Comparison of ENCODE assay signal across 10 cellular contexts in the genomic region with DNA sequence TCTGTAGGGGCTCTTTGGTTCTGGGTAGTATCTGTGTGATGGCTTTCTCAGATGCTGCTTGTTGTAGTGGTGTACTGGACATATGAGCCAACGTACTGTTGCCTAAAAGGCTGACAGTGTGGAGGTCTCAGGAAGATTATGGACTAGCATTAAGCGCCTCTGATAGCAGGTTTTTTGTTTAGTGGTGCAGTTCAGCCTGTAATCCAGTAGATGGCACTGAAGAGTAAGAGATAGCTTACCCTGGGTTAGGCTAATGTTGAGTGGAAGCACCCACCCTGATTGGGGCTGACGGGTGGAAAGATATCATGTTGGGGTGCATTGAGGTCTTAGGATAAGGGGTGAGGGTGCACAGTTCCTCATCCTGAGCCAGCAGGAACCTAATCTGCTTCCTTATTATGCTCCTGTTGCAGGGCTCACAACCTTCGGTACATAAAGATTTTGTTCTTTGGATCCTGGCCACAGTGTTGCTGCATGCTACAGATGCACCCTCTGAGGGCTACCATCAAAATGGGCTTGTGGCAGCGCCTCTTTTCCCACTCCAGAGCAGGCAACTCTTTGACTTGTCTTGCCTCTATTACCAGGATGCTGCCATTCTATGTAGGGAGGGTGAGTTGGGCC.
A peak's percentile ranks its signal among the peaks of the same experiment; 100 is the strongest.
DNase-seq lines count a peak whose midpoint lies in the region; TF ChIP-seq lines count a peak whose summit lies in the region.
"Had no signal": no experiment of that assay in that cellular context is flagged by ENCODE, and none has a peak within 500 bp of the region (broad histone marks: within the 10 kb centered on the region; RNA-seq: fewer than 3 reads in every experiment).

No MANE protein-coding gene starts in this region.

- H3K4me3 ChIP-seq in WI38 (ENCODE audit: low read depth, low read length) (no peak overlapping the region), uterus (no peak overlapping the region)

- no peaks in the 10 kb centered on the region for H3K36me3 ChIP-seq in uterus

- DNase-seq in Daoy (ENCODE audit: low read depth) (peak; percentile 2), HK-2 (ENCODE audit: unreplicated experiment) (peak; percentile 1), lung microvascular endothelial cell (ENCODE audit: low read depth in 2 of 2) (peak; percentile 20 to 24), G401 (ENCODE audit: low spot score) (no peak), uterus (no peak), NCI-H1105 (lab: John Stamatoyannopoulos, UW) (no peak), medulla oblongata (ENCODE audit: extremely low spot score) (no peak)
- DNase-seq: activated B cell treated with CpG ODN at 0.5 μM for 24 hours, MV-4-11 had no signal

- peaks cover 0 to 7% of the 10 kb centered on the region in 2 donors for H3K9me3 ChIP-seq in uterus

- intact Hi-C loops in uterus (cut with DNase I; ENCODE audit: low total_unique reads), result no loop called here

- TF ChIP-seq CTCF in WI38 (IDR thresholded peaks at IDR 0.05; ENCODE audit: low read depth, low read length) (peak; percentile 44), uterus (IDR thresholded peaks at IDR 0.05) (no peak)

- no peaks in the 10 kb centered on the region for H3K27me3 ChIP-seq in uterus

- H3K4me1 ChIP-seq in uterus, result no peaks in the 10 kb centered on the region

- in situ Hi-C loops in G401 (cut with HindIII; ENCODE audit: low sequenced_read_pairs), result no loop called here

- H3K27ac ChIP-seq in uterus, result no peak overlapping the region

- no peak for TF ChIP-seq POLR2A in uterus (IDR thresholded peaks at IDR 0.05)

Comparison
In these comparisons a context has a peak if more than half of its experiments do, and no peak if none do; other contexts are left out.
1. DNase-seq: peak in Daoy (single experiment), HK-2 (single experiment) and lung microvascular endothelial cell (2 of 2); none in G401 (single experiment), uterus (0 of 2), NCI-H1105 (single experiment) and medulla oblongata (single experiment).